ENCODE assay signal across 8 cellular contexts in genomic region chr3:16338124-16338523, GRCh38.
A peak's percentile ranks its signal among the peaks of the same experiment; 100 is the strongest.
DNase-seq lines count a peak whose midpoint lies in the region; ATAC-seq and TF ChIP-seq lines count a peak whose summit lies in the region.

No MANE protein-coding gene starts in this region.

- no peak overlapping the region for H4K8ac ChIP-seq in H9 (replicated peaks; ENCODE audit: insufficient read length, low read depth, low read length)

- no peak overlapping the region for H2AK5ac ChIP-seq in H9 (ENCODE audit: insufficient read length, low read length)

- H3K36me3 Mint-ChIP-seq in activated CD8-positive, alpha-beta memory T cell treated with anti-CD3 and anti-CD28 coated beads, Interleukin-2, amount 10 ng/mL, durations not matched to agents 7 days and 5 days, result peaks cover 54% of the 10 kb centered on the region
- H3K36me3 Mint-ChIP-seq in naive B cell, result peaks cover 15 to 16% of the 10 kb centered on the region in 2 donors
- peaks cover 14 to 20% (median 19%) of the 10 kb centered on the region in 3 experiments for H3K36me3 Mint-ChIP-seq in H9 (ENCODE audit: insufficient read depth in 1 of 3, low read depth in 3 of 3)
- H3K36me3 Mint-ChIP-seq in Caco-2 (ENCODE audit: insufficient read depth, unreplicated experiment), result peaks cover 8% of the 10 kb centered on the region

- peaks cover 45% of the 10 kb centered on the region for H3K4me1 Mint-ChIP-seq in activated CD8-positive, alpha-beta memory T cell treated with anti-CD3 and anti-CD28 coated beads, Interleukin-2, amount 10 ng/mL, durations not matched to agents 7 days and 5 days
- peaks cover 26 to 46% (median 37%) of the 10 kb centered on the region in 3 donors for H3K4me1 Mint-ChIP-seq in naive B cell
- H3K4me1 Mint-ChIP-seq in H9, result peaks cover 0 to 3% of the 10 kb centered on the region in 2 experiments; a peak in 1 of 4 replicates
- no peaks in the 10 kb centered on the region for H3K4me1 Mint-ChIP-seq in Caco-2 (ENCODE audit: low read depth, unreplicated experiment)

- H3K27ac ChIP-seq in H9 (ENCODE audit: insufficient read length, low read depth, low read length), result no peak overlapping the region

- no peak overlapping the region for H2AFZ ChIP-seq in H9 (ENCODE audit: low read length)

- WGBS in H9 (ENCODE audit: extremely low coverage, insufficient read length, low lambda C conversion rate), result no CpG with 5 or more reads among the region's 11 CpGs

- peak overlapping the region; percentile 12 for H3K4me3 Mint-ChIP-seq in activated CD8-positive, alpha-beta memory T cell treated with anti-CD3 and anti-CD28 coated beads, Interleukin-2, amount 10 ng/mL, durations not matched to agents 7 days and 5 days
- H3K4me3 Mint-ChIP-seq in naive B cell, result peak overlapping the region in 3 of 8 donors; percentile 3 to 64 (median 21)
- H3K4me3 Mint-ChIP-seq in H9, result no peak overlapping the region
- H3K4me3 Mint-ChIP-seq in Caco-2 (ENCODE audit: unreplicated experiment), result no peak overlapping the region

- H3K56ac ChIP-seq in H9 (ENCODE audit: insufficient read length, low read depth, low read length), result no peak overlapping the region

- no peak overlapping the region for H2BK5ac ChIP-seq in H9 (ENCODE audit: insufficient read length, low read length)

- no peak overlapping the region for H3K4ac ChIP-seq in H9 (ENCODE audit: low read depth, low read length)

- H3K4me1 ChIP-seq in H9 (ENCODE audit: insufficient read depth, low read length) (no peaks in the 10 kb centered on the region; the same call in 1 of the 2 replicates), Caco-2 (peaks cover 4% of the 10 kb centered on the region; the same call in 1 of the 2 replicates)

- H3K9ac ChIP-seq in H9 (ENCODE audit: extremely low read depth, insufficient read length, low read length), result no peak overlapping the region

- H3K23ac ChIP-seq in H9 (ENCODE audit: insufficient read length, low read depth, low read length), result no peak overlapping the region

- H3K36me3 ChIP-seq in Caco-2 (ENCODE audit: control insufficient read depth, insufficient read depth, low read length), result 0 out of 2 replicates have a peak, but pooled peaks cover 1% of the 10 kb centered on the region

- H3K9me3 ChIP-seq in H9 (ENCODE audit: control insufficient read depth, low read depth, low read length), result no peaks in the 10 kb centered on the region
- no peaks in the 10 kb centered on the region for H3K9me3 ChIP-seq in Caco-2

- CTCF ChIA-PET in activated CD8-positive, alpha-beta memory T cell treated with anti-CD3 and anti-CD28 coated beads, Interleukin-2, amount 10 ng/mL, durations not matched to agents 7 days and 5 days (lab: Charles Lee), result interaction anchor here (0.8 to 2.2 kb wide), 8 partner anchors 9 to 174 kb away, joined by 3 to 12 read pairs (median 4); no protein-coding TSS in a partner anchor
- CTCF ChIA-PET in Caco-2 (lab: Charles Lee), result no interaction called here

- H4K5ac ChIP-seq in H9 (ENCODE audit: insufficient read length, low read depth, low read length), result no peak overlapping the region

- H3K79me2 ChIP-seq in H9 (ENCODE audit: insufficient read depth, low read length), result no peaks in the 10 kb centered on the region

- no peaks in the 10 kb centered on the region for H3K79me1 ChIP-seq in H9 (ENCODE audit: insufficient read depth, low read depth, low read length, poor library complexity, severe bottlenecking)

- H3T11ph ChIP-seq in H9 (ENCODE audit: low read length), result no peak overlapping the region

- no peaks in the 10 kb centered on the region for H3K27me3 ChIP-seq in H9 (ENCODE audit: insufficient read depth, low read length)
- no peaks in the 10 kb centered on the region for H3K27me3 ChIP-seq in Caco-2 (replicated peaks; ENCODE audit: control insufficient read depth, insufficient read depth, low read length)

- peak; percentile 21 for DNase-seq in activated naive CD4-positive, alpha-beta T cell treated with Interleukin-2 at 50 U/mL for 16 hours
- DNase-seq in activated naive CD4-positive, alpha-beta T cell treated with anti-CD3 and anti-CD28 coated beads, Interleukin-2, amount 50 U/mL, for 16 hours, result no peak
- DNase-seq in activated CD8-positive, alpha-beta memory T cell treated with anti-CD3 and anti-CD28 coated beads, Interleukin-2, amount 10 ng/mL, durations not matched to agents 7 days and 5 days, result peak; percentile 90
- DNase-seq in naive B cell (peak; percentile 13), DMS53 treated with DMSO at 0.1 percent for 48 hours (lab: John Stamatoyannopoulos, UW; ENCODE audit: unreplicated experiment) (no peak), H9 (no peak), Caco-2 (no peak)

- H3K9me3 Mint-ChIP-seq in activated CD8-positive, alpha-beta memory T cell treated with anti-CD3 and anti-CD28 coated beads, Interleukin-2, amount 10 ng/mL, durations not matched to agents 7 days and 5 days (ENCODE audit: low read depth), result no peaks in the 10 kb centered on the region
- H3K9me3 Mint-ChIP-seq in naive B cell (no peaks in the 10 kb centered on the region), H9 (peaks cover 2 to 8% of the 10 kb centered on the region in 2 experiments; a peak in 4 of 5 replicates), Caco-2 (ENCODE audit: unreplicated experiment) (peaks cover under 1% of the 10 kb centered on the region)

- H3K18ac ChIP-seq in H9 (ENCODE audit: insufficient read length, low read depth, low read length), result no peak overlapping the region

- H4K20me1 ChIP-seq in H9 (ENCODE audit: control insufficient read depth, insufficient read depth, insufficient read length), result no peaks in the 10 kb centered on the region

- H2BK15ac ChIP-seq in H9 (ENCODE audit: low read depth, low read length), result no peak overlapping the region

- no peak overlapping the region for H2BK120ac ChIP-seq in H9 (ENCODE audit: low read depth, low read length, poor library complexity, severe bottlenecking)

- no peak overlapping the region for H4K91ac ChIP-seq in H9 (ENCODE audit: insufficient read length, low read depth, low read length)

- POLR2A ChIA-PET in Caco-2 (lab: Charles Lee), result no interaction called here

- H3K4me2 ChIP-seq in H9 (ENCODE audit: insufficient read depth, insufficient read length, low read length), result no peak overlapping the region

- TF ChIP-seq CTCF in H9 (conservative IDR thresholded peaks at IDR 0.05) (no peak), Caco-2 (IDR thresholded peaks at IDR 0.05; ENCODE audit: insufficient read depth in 1 of 2, low read depth in 1 of 2, low read length in 1 of 2, severe bottlenecking in 1 of 2, unreplicated experiment in 1 of 2) (no peak)

- intact Hi-C loops in Caco-2 (cut with micrococcal nuclease; ENCODE audit: unreplicated experiment), result no loop called here

- H3K27ac Mint-ChIP-seq in activated CD8-positive, alpha-beta memory T cell treated with anti-CD3 and anti-CD28 coated beads, Interleukin-2, amount 10 ng/mL, durations not matched to agents 7 days and 5 days, result peak overlapping the region; percentile 74
- H3K27ac Mint-ChIP-seq in naive B cell (peak overlapping the region in 5 of 6 donors; percentile 21 to 77 (median 48)), H9 (no peak overlapping the region), Caco-2 (ENCODE audit: unreplicated experiment) (no peak overlapping the region)

- no TSS peak for BruUV-seq in Caco-2 (replicated peaks; lab: Mats Ljungman, UMichigan)

- H3K27me3 Mint-ChIP-seq in activated CD8-positive, alpha-beta memory T cell treated with anti-CD3 and anti-CD28 coated beads, Interleukin-2, amount 10 ng/mL, durations not matched to agents 7 days and 5 days, result no peaks in the 10 kb centered on the region
- H3K27me3 Mint-ChIP-seq in naive B cell, result no peaks in the 10 kb centered on the region
- no peaks in the 10 kb centered on the region for H3K27me3 Mint-ChIP-seq in H9 (ENCODE audit: low read depth)
- no peaks in the 10 kb centered on the region for H3K27me3 Mint-ChIP-seq in Caco-2 (ENCODE audit: insufficient read depth, unreplicated experiment)

- H2BK20ac ChIP-seq in H9 (ENCODE audit: low read depth, low read length, poor library complexity, severe bottlenecking), result no peak overlapping the region

- ATAC-seq in HG03521 (IDR thresholded peaks at IDR 0.05; ENCODE audit: unreplicated experiment), result peak; percentile 80
- ATAC-seq in activated CD8-positive, alpha-beta memory T cell treated with anti-CD3 and anti-CD28 coated beads, Interleukin-2, amount 10 ng/mL, durations not matched to agents 7 days and 5 days, result peak; percentile 93
- peak; percentile 79 to 82 for ATAC-seq in naive B cell (ENCODE audit: low read depth in 2 of 2)

- no peak overlapping the region for H3K4me3 ChIP-seq in Caco-2 (ENCODE audit: low read depth, low read length)

- H2BK12ac ChIP-seq in H9 (ENCODE audit: insufficient read length, low read depth, low read length), result no peak overlapping the region

- no peaks in the 10 kb centered on the region for H3K23me2 ChIP-seq in H9 (ENCODE audit: insufficient read length, low read depth, low read length, poor library complexity, severe bottlenecking)

- no peak overlapping the region for H3K14ac ChIP-seq in H9 (ENCODE audit: insufficient read depth, low read length)

Comparison
In these comparisons a context has a peak if more than half of its experiments do, and no peak if none do; other contexts are left out.
1. DNase-seq: peak in activated naive CD4-positive, alpha-beta T cell treated with Interleukin-2 at 50 U/mL for 16 hours (single experiment), activated CD8-positive, alpha-beta memory T cell treated with anti-CD3 and anti-CD28 coated beads, Interleukin-2, amount 10 ng/mL, durations not matched to agents 7 days and 5 days (single experiment) and naive B cell (single experiment); none in activated naive CD4-positive, alpha-beta T cell treated with anti-CD3 and anti-CD28 coated beads, Interleukin-2, amount 50 U/mL, for 16 hours (single experiment), DMS53 treated with DMSO at 0.1 percent for 48 hours (single experiment), H9 (single experiment) and Caco-2 (0 of 2).
2. H3K27ac Mint-ChIP-seq: peak in activated CD8-positive, alpha-beta memory T cell treated with anti-CD3 and anti-CD28 coated beads, Interleukin-2, amount 10 ng/mL, durations not matched to agents 7 days and 5 days (single experiment) and naive B cell (5 of 6); none in H9 (0 of 3) and Caco-2 (single experiment).
3. Peak in every context shown above with its lines, with median percentiles within 50 percentile points of each other: ATAC-seq.